8 cellular contexts compared by ENCODE assay signal in the genomic region with DNA sequence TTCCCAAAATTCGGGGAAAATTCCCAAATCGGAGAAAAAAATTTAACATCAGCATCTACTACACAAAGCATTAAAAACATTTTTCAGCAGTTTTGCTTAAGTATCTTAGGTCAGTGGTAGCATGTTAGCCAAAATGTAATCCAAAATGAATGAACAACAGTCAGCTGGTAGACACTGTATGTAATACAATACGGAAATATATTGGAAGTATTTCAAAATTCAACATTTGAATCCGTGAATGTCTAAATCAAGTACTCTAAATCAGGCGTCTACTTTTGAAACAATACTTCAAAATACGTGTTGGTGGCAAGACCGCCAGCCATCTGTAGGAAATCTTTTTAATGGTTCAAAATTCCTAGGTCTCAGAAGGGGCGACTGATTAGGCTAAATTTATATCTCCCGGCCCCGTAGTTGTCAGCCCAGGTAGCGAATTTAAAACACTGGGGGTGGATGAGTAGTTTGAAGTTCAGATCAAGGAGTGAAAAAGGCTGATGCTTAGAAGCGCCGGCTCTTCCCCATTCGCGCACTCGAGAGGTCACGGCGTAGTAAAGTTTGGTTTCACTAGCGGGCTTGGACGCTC. TPM values are rescaled to one million over a fixed set of nuclear protein-coding genes. Genes with fewer than 3 reads are reported as not detected.
DNase-seq lines count a peak whose midpoint lies in the region; ATAC-seq and TF ChIP-seq lines count a peak whose summit lies in the region.

No MANE protein-coding gene starts in this region.

- H3K4me1 Mint-ChIP-seq in CD4-positive, alpha-beta memory T cell = peaks cover 46 to 72% (median 52%) of the 10 kb centered on the region in 4 donors
- peaks cover 46% of the 10 kb centered on the region for H3K4me1 Mint-ChIP-seq in nephron progenitor cell

- H3F3A ChIP-seq in SK-N-SH (replicated peaks; ENCODE audit: insufficient read depth) = peaks cover 15% of the 10 kb centered on the region

- intact Hi-C loops in CD4-positive, alpha-beta memory T cell (cut with micrococcal nuclease) = no loop called here

- peak overlapping the region; percentile 99 for H3K27ac ChIP-seq in CD4-positive, alpha-beta memory T cell (ENCODE audit: low read depth, low read length)
- peak overlapping the region; percentile 97 to 98 for H3K27ac ChIP-seq in SK-N-SH (ENCODE audit: low read depth in 2 of 2, low read length in 1 of 2)

- H3K27ac Mint-ChIP-seq in CD4-positive, alpha-beta memory T cell = peak overlapping the region; percentile 96 to 100 (median 100)
- peak overlapping the region; percentile 98 for H3K27ac Mint-ChIP-seq in nephron progenitor cell

- TF ChIP-seq CTCF in SK-N-SH (IDR thresholded peaks at IDR 0.05) (no peak), epithelial cell of proximal tubule (conservative IDR thresholded peaks at IDR 0.05; ENCODE audit: low read depth, low read length) (no peak), nephron progenitor cell (IDR thresholded peaks at IDR 0.05) (no peak)

- H3K4me3 ChIP-seq in CD4-positive, alpha-beta memory T cell (ENCODE audit: low read length in 2 of 2) = peak overlapping the region; percentile 81 to 94
- peak overlapping the region; percentile 91 to 94 for H3K4me3 ChIP-seq in SK-N-SH (ENCODE audit: low read depth in 2 of 2, low read length in 1 of 2)
- peak overlapping the region; percentile 63 for H3K4me3 ChIP-seq in epithelial cell of proximal tubule (ENCODE audit: low read depth, low read length)

- ATAC-seq in GM18909 (IDR thresholded peaks at IDR 0.05; ENCODE audit: poor library complexity, unreplicated experiment) = peak; percentile 19
- peak; percentile 13 for ATAC-seq in HG03196 (IDR thresholded peaks at IDR 0.05; ENCODE audit: unreplicated experiment)

- H4K20me1 ChIP-seq in SK-N-SH (ENCODE audit: insufficient read depth) = peaks cover 44% of the 10 kb centered on the region

- peaks cover 0 to 3% (median 0%) of the 10 kb centered on the region in 8 donors for H3K9me3 Mint-ChIP-seq in CD4-positive, alpha-beta memory T cell
- H3K9me3 Mint-ChIP-seq in nephron progenitor cell = peaks cover 22% of the 10 kb centered on the region

- POLR2A ChIA-PET in CD4-positive, alpha-beta memory T cell (lab: Charles Lee; ENCODE audit: partially characterized antibody) = interaction anchor here (0.7 to 5.9 kb wide), 17 partner anchors 10 to 1090 kb away, joined by 3 to 89 read pairs (median 6); a partner anchor contains a TSS
- POLR2A ChIA-PET in SK-N-SH (lab: Yijun Ruan, JAX) = interaction anchor here (0.6 kb wide), 1 partner anchor 279 kb away, joined by 3 read pairs; a partner anchor contains a TSS

- H3K4me2 ChIP-seq in SK-N-SH = peak overlapping the region; percentile 94

- no peaks in the 10 kb centered on the region for H3K9me3 ChIP-seq in CD4-positive, alpha-beta memory T cell (ENCODE audit: control insufficient read depth in 1 of 2, low read length in 2 of 2)
- H3K9me3 ChIP-seq in SK-N-SH = no peaks in the 10 kb centered on the region

- no peaks in the 10 kb centered on the region for H3K27me3 ChIP-seq in CD4-positive, alpha-beta memory T cell (ENCODE audit: insufficient read depth, low read length)
- H3K27me3 ChIP-seq in SK-N-SH (ENCODE audit: insufficient read depth) = no peaks in the 10 kb centered on the region

- H3K27me3 Mint-ChIP-seq in CD4-positive, alpha-beta memory T cell = peaks cover 0 to 4% of the 10 kb centered on the region in 2 donors
- peaks cover 21% of the 10 kb centered on the region for H3K27me3 Mint-ChIP-seq in nephron progenitor cell (ENCODE audit: low read depth, poor library complexity)

- CTCF ChIA-PET in CD4-positive, alpha-beta memory T cell (lab: Charles Lee; ENCODE audit: partially characterized antibody) = interaction anchor here (0.9 to 2.7 kb wide), 11 partner anchors 14 to 314 kb away, joined by 3 to 13 read pairs (median 4); no protein-coding TSS in a partner anchor
- CTCF ChIA-PET in SK-N-SH (lab: Yijun Ruan, JAX) = interaction anchor here (0.9 to 3.5 kb wide), 8 partner anchors 13 to 806 kb away, joined by 3 to 19 read pairs (median 5); no protein-coding TSS in a partner anchor

- peak overlapping the region; percentile 89 to 99 (median 96) for H3K4me3 Mint-ChIP-seq in CD4-positive, alpha-beta memory T cell
- peak overlapping the region; percentile 97 for H3K4me3 Mint-ChIP-seq in nephron progenitor cell

- peaks cover 51% of the 10 kb centered on the region for H3K4me1 ChIP-seq in CD4-positive, alpha-beta memory T cell (ENCODE audit: insufficient read depth, low read length)
- peaks cover 7 to 13% of the 10 kb centered on the region in 2 experiments; a peak in 3 of 4 replicates for H3K4me1 ChIP-seq in SK-N-SH (ENCODE audit: control insufficient read depth in 1 of 2, insufficient read depth in 2 of 2, low read depth in 1 of 2, low read length in 1 of 2)

- DNase-seq in CD4-positive, alpha-beta memory T cell = peak in 1 of 5 donors; percentile 57
- DNase-seq in SK-N-SH = no peak
- DNase-seq in epithelial cell of proximal tubule (ENCODE audit: low read depth) = no peak
- DNase-seq in nephron progenitor cell = no peak
- DNase-seq in ecto neural progenitor cell (ENCODE audit: low spot score) = no peak
- DNase-seq in epidermal melanocyte (ENCODE audit: insufficient read length, low spot score) = no peak

- H2AFZ ChIP-seq in SK-N-SH (ENCODE audit: low read depth) = no peak overlapping the region

- peaks cover 60% of the 10 kb centered on the region for H3K79me2 ChIP-seq in SK-N-SH (ENCODE audit: insufficient read depth)

- no peak for TF ChIP-seq RAD21 in SK-N-SH (IDR thresholded peaks at IDR 0.05; ENCODE audit: low read length)

- peaks cover 7% of the 10 kb centered on the region for H3K36me3 ChIP-seq in CD4-positive, alpha-beta memory T cell (ENCODE audit: insufficient read depth, low read length)
- H3K36me3 ChIP-seq in SK-N-SH (replicated peaks in 1 of 2; ENCODE audit: control insufficient read depth in 1 of 2, insufficient read depth in 2 of 2, low read length in 1 of 2) = peaks cover 14 to 22% of the 10 kb centered on the region in 2 experiments

- peak overlapping the region; percentile 99 for H3K9ac ChIP-seq in SK-N-SH

- H3K36me3 Mint-ChIP-seq in CD4-positive, alpha-beta memory T cell = peaks cover 7 to 44% of the 10 kb centered on the region in 2 donors
- peaks cover 37% of the 10 kb centered on the region for H3K36me3 Mint-ChIP-seq in nephron progenitor cell (ENCODE audit: low read depth)

- no peaks in the 10 kb centered on the region for H3K9me2 ChIP-seq in SK-N-SH

- TF ChIP-seq EP300 in SK-N-SH (IDR thresholded peaks at IDR 0.05; ENCODE audit: borderline replicate concordance in 1 of 2, low read depth in 1 of 2, low read length in 1 of 2) = no peak

- under 1% methylated on average over 19 of the region's 20 CpGs for WGBS in SK-N-SH (ENCODE audit: low lambda C conversion rate)

TF ChIP-seq in SK-N-SH, 30 proteins besides CTCF, POLR2A, EP300 and RAD21 (continues in another document):
- TF ChIP-seq GATA2 (CRISPR knock-in tag; IDR thresholded peaks at IDR 0.05) (no peak), MXI1 (IDR thresholded peaks at IDR 0.05; ENCODE audit: low read depth, low read length) (no peak), RFX5 (IDR thresholded peaks at IDR 0.05; ENCODE audit: low read length) (no peak), FOXM1 (IDR thresholded peaks at IDR 0.05; ENCODE audit: low read depth) (no peak), POLR2AphosphoS5 (IDR thresholded peaks at IDR 0.05; ENCODE audit: low read depth, low read length) (no peak)
- TF ChIP-seq, protein P1, sequence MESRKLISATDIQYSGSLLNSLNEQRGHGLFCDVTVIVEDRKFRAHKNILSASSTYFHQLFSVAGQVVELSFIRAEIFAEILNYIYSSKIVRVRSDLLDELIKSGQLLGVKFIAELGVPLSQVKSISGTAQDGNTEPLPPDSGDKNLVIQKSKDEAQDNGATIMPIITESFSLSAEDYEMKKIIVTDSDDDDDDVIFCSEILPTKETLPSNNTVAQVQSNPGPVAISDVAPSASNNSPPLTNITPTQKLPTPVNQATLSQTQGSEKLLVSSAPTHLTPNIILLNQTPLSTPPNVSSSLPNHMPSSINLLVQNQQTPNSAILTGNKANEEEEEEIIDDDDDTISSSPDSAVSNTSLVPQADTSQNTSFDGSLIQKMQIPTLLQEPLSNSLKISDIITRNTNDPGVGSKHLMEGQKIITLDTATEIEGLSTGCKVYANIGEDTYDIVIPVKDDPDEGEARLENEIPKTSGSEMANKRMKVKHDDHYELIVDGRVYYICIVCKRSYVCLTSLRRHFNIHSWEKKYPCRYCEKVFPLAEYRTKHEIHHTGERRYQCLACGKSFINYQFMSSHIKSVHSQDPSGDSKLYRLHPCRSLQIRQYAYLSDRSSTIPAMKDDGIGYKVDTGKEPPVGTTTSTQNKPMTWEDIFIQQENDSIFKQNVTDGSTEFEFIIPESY (IDR thresholded peaks at IDR 0.05; ENCODE audit: borderline replicate concordance, low read depth) = no peak
- TF ChIP-seq, protein P2, sequence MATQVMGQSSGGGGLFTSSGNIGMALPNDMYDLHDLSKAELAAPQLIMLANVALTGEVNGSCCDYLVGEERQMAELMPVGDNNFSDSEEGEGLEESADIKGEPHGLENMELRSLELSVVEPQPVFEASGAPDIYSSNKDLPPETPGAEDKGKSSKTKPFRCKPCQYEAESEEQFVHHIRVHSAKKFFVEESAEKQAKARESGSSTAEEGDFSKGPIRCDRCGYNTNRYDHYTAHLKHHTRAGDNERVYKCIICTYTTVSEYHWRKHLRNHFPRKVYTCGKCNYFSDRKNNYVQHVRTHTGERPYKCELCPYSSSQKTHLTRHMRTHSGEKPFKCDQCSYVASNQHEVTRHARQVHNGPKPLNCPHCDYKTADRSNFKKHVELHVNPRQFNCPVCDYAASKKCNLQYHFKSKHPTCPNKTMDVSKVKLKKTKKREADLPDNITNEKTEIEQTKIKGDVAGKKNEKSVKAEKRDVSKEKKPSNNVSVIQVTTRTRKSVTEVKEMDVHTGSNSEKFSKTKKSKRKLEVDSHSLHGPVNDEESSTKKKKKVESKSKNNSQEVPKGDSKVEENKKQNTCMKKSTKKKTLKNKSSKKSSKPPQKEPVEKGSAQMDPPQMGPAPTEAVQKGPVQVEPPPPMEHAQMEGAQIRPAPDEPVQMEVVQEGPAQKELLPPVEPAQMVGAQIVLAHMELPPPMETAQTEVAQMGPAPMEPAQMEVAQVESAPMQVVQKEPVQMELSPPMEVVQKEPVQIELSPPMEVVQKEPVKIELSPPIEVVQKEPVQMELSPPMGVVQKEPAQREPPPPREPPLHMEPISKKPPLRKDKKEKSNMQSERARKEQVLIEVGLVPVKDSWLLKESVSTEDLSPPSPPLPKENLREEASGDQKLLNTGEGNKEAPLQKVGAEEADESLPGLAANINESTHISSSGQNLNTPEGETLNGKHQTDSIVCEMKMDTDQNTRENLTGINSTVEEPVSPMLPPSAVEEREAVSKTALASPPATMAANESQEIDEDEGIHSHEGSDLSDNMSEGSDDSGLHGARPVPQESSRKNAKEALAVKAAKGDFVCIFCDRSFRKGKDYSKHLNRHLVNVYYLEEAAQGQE (IDR thresholded peaks at IDR 0.05; ENCODE audit: low read depth, low read length) = no peak

RNA-seq across cellular contexts. Expression of a gene that starts 1.0 kb away (rescaled TPM):
- 100 to 1,000 TPM; 212 to 236 TPM for total RNA-seq in CD4-positive, alpha-beta memory T cell
- 100 to 1,000 TPM in 1 of 2 donors, 10 to 100 TPM in 1; 62.4 to 127 TPM for polyA plus RNA-seq in CD4-positive, alpha-beta memory T cell
- polyA plus RNA-seq in SK-N-SH (2012; rRNA removed) = 26.1 and 32.3 TPM in 2 replicates
- 29.8 and 33.2 TPM in 2 replicates for polyA plus RNA-seq in SK-N-SH (2012; cell fraction: cytosol; rRNA removed)
- polyA plus RNA-seq in SK-N-SH (2012; cell fraction: nucleus; rRNA removed) = 34.5 and 54.7 TPM in 2 replicates
- 57.4 and 67.4 TPM in 2 replicates for total RNA-seq in epithelial cell of proximal tubule
